ENCODE assay signal across 8 cellular contexts in the genomic region with DNA sequence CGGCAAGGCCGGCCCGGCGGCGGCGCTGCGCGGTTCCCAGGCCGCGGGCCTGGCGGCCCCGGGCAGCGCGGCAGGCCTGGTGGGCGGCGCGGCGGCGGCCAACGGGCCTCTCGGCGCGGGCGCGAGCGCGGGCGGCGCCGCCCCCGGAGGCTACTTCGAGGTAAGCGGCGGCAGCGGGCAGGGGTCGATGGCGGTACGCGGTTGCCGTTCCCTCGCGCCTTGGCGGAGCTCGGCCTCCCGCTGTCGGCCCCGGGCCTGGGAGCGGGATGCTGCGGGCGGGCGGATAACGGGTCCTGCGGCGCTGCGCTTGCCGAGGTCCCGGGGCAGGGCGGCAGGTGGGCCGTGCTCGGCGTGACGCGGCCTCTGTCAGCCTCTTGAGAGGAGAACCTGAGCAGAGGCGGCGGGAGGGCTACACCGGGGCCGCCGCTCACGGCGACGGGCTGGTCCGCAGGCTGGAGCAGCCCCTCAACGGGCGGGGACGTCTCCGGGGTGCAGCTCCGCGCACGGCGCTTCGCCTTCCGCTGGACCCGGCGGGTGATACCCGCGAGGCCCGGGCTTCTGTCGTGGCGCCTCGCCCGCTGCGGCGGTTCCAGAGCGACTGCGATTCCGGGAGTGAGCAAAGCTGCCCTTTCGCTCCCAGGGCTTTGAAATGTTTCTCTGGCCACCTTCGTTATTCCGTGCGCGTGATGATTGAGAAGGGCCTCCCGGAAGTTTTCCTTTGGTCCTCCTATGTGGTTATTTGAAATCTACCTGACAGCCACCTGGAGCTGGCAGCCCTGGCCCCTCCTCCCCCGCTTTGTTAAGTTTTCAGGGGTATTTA. TPM values are rescaled to one million over a fixed set of nuclear protein-coding genes. Genes with fewer than 3 reads are reported as not detected.
DNase-seq lines count a peak whose midpoint lies in the region; ATAC-seq and TF ChIP-seq lines count a peak whose summit lies in the region.

No MANE protein-coding gene starts in this region.

- H3K27ac Mint-ChIP-seq in activated CD4-positive, alpha-beta T cell treated with anti-CD3 and anti-CD28 coated beads, Interleukin-2, amount 10 ng/mL, durations not matched to agents 24 days and 14 days: peak overlapping the region; percentile 87

- H3K36me3 ChIP-seq in MG63: peaks cover 4% of the 10 kb centered on the region

- no peaks in the 10 kb centered on the region for H3K27me3 Mint-ChIP-seq in activated CD4-positive, alpha-beta T cell treated with anti-CD3 and anti-CD28 coated beads, Interleukin-2, amount 10 ng/mL, durations not matched to agents 24 days and 14 days

- peak overlapping the region; percentile 92 for H3K4me3 Mint-ChIP-seq in activated CD4-positive, alpha-beta T cell treated with anti-CD3 and anti-CD28 coated beads, Interleukin-2, amount 10 ng/mL, durations not matched to agents 24 days and 14 days

- H3K4me3 ChIP-seq in MG63 (peak overlapping the region; percentile 75), dorsolateral prefrontal cortex (peak overlapping the region; percentile 55 to 97 (median 91))

- H3K9me3 ChIP-seq in MG63: no peaks in the 10 kb centered on the region

- DNase-seq in DMS53 (lab: John Stamatoyannopoulos, UW) (peak; percentile 89), MG63 (peak; percentile 39), dorsolateral prefrontal cortex (peak in 6 of 10 donors; percentile 30 to 63 (median 40)), lung microvascular endothelial cell (ENCODE audit: low read depth in 2 of 2) (peak; percentile 51 to 57), MV-4-11 (lab: John Stamatoyannopoulos, UW) (no peak)
- peak; percentile 86 for DNase-seq in activated CD4-positive, alpha-beta T cell treated with anti-CD3 and anti-CD28 coated beads, Interleukin-2, amount 10 ng/mL, durations not matched to agents 24 days and 14 days
- DNase-seq in stimulated activated CD8-positive, alpha-beta memory T cell treated with anti-CD3 and anti-CD28 coated beads, Interleukin-12 subunit alpha, Interleukin-12 subunit beta, amount 100 ng/mL, for 1 hour (ENCODE audit: low read depth): peak; percentile 23

- peaks cover 11% of the 10 kb centered on the region for H3K4me1 Mint-ChIP-seq in activated CD4-positive, alpha-beta T cell treated with anti-CD3 and anti-CD28 coated beads, Interleukin-2, amount 10 ng/mL, durations not matched to agents 24 days and 14 days

- intact Hi-C loops in activated CD4-positive, alpha-beta T cell treated with anti-CD3 and anti-CD28 coated beads, Interleukin-2, amount 10 ng/mL, durations not matched to agents 24 days and 14 days (cut with micrococcal nuclease): loop anchor here (2.0 to 10.0 kb wide), 6 partner anchors 34 to 400 kb away; partner anchors contain the start of genes ADD1, HAUS3, MXD4 and POLN
- intact Hi-C loops in dorsolateral prefrontal cortex (cut with DNase I): loop anchor here (2.0 to 10.0 kb wide), 6 partner anchors 68 to 428 kb away; partner anchors contain the start of genes HAUS3 (in 2 of the 2), POLN (in 2 of the 2), CFAP99 (in 1 of the 2) and GRK4 (in 1 of the 2)

- ATAC-seq in GM21717 (IDR thresholded peaks at IDR 0.05; ENCODE audit: unreplicated experiment): peak; percentile 25

- H3K36me3 Mint-ChIP-seq in activated CD4-positive, alpha-beta T cell treated with anti-CD3 and anti-CD28 coated beads, Interleukin-2, amount 10 ng/mL, durations not matched to agents 24 days and 14 days (ENCODE audit: low read depth): peaks cover 7% of the 10 kb centered on the region

- no peaks in the 10 kb centered on the region for H3K9me3 Mint-ChIP-seq in activated CD4-positive, alpha-beta T cell treated with anti-CD3 and anti-CD28 coated beads, Interleukin-2, amount 10 ng/mL, durations not matched to agents 24 days and 14 days

- H3K27me3 ChIP-seq in MG63 (no peaks in the 10 kb centered on the region), dorsolateral prefrontal cortex (no peaks in the 10 kb centered on the region)

- H3K27ac ChIP-seq in dorsolateral prefrontal cortex: peak overlapping the region; percentile 37 to 99 (median 88)

- TF ChIP-seq CTCF in dorsolateral prefrontal cortex (IDR thresholded peaks at IDR 0.05 in 54 of 56, conservative IDR thresholded peaks at IDR 0.05 in 2 of 56; ENCODE audit: low read depth in 1 of 56, partially characterized antibody in 56 of 56): peak in 1 of 56 donors; percentile 15

RNA-seq across cellular contexts. Expression of gene FAM193A, which starts 0.8 kb away (rescaled TPM):
- 7.3 and 24.4 TPM in 2 replicates for total RNA-seq in MG63 (2014; rRNA removed; shearing (Covaris generic); ENCODE audit: low replicate concordance)
- total RNA-seq in activated CD4-positive, alpha-beta T cell treated with anti-CD3 and anti-CD28 coated beads, Interleukin-2, amount 10 ng/mL, durations not matched to agents 24 days and 14 days: 29.5 and 30.1 TPM in 2 replicates
- 10 to 100 TPM; 30.7 to 56.7 (median 40.1) TPM for total RNA-seq in dorsolateral prefrontal cortex
- 4.4 and 7.1 TPM in 2 replicates for total RNA-seq in lung microvascular endothelial cell
